ENCODE assay signal across 3 cellular contexts in the genomic region with DNA sequence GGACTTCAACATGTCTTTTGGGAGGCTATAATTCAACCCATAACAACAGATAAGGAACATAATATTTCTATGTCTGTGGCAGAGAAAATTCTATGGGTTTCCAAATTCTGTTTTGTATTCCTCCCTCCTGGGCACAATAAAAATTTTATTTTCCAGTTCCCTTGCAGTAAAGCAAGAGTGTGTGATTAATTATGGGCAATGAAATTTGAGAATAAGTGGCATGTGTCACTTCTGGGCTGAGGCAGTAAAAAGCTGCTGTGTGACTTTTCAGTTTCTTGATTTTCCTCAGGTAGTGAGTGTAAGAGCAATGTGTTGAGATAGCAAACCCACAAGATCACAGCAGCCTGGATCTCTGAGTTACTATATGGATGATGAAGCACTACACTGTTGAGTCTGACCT.
"Had no signal": no experiment of that assay in that cellular context is flagged by ENCODE, and none has a peak within 500 bp of the region (broad histone marks: within the 10 kb centered on the region; RNA-seq: fewer than 3 reads in every experiment).

No MANE protein-coding gene starts in this region.

- DNase-seq: GDM1, GF-D8 had no signal

- ATAC-seq: GM12878 had no signal

- H3K4me3 ChIP-seq: GM12878 had no signal
